ENCODE assay signal across 13 cellular contexts in genomic region chr1:42046772-42047552, GRCh38.
DNase-seq lines count a peak whose midpoint lies in the region; ATAC-seq, FAIRE-seq and TF ChIP-seq lines count a peak whose summit lies in the region.
"Had no signal": no experiment of that assay in that cellular context is flagged by ENCODE, and none has a peak within 500 bp of the region (broad histone marks: within the 10 kb centered on the region; RNA-seq: fewer than 3 reads in every experiment).

No MANE protein-coding gene starts in this region.

- H2BK15ac ChIP-seq in H1 (ENCODE audit: low read length), result no peak overlapping the region

- TF ChIP-seq RAD21 in H1 (IDR thresholded peaks at IDR 0.05 in 1 of 2, conservative IDR thresholded peaks at IDR 0.05 in 1 of 2; ENCODE audit: low read depth in 2 of 2, low read length in 2 of 2), result no peak

- H3K4me1 ChIP-seq in H1 (replicated peaks in 1 of 4; ENCODE audit: control insufficient read depth in 3 of 4, insufficient read depth in 4 of 4, low read length in 3 of 4) (no peaks in the 10 kb centered on the region), psoas muscle (no peaks in the 10 kb centered on the region)
- H3K4me1 ChIP-seq: vagina had no signal

- H3K14ac ChIP-seq in H1 (ENCODE audit: insufficient read length), result no peak overlapping the region

- DNase-seq in DMS53 (lab: John Stamatoyannopoulos, UW), result peak; percentile 57
- DNase-seq in DMS53 treated with DMSO at 0.1 percent for 48 hours (lab: John Stamatoyannopoulos, UW; ENCODE audit: unreplicated experiment), result no peak
- peak; percentile 84 to 93 for DNase-seq in NCI-H524 (lab: John Stamatoyannopoulos, UW)
- DNase-seq in H1 (ENCODE audit: low read depth in 1 of 2, low spot score in 2 of 2), result no peak
- DNase-seq in psoas muscle, result peak in 1 of 2 donors; percentile 53
- DNase-seq in sciatic nerve (ENCODE audit: low spot score), result no peak
- DNase-seq in hepatic stellate cell (ENCODE audit: low spot score), result no peak
- DNase-seq: activated effector memory CD4-positive, alpha-beta T cell treated with Interleukin-2 at 50 U/mL for 16 hours; CD4-positive, alpha-beta memory T cell; stimulated activated naive CD8-positive, alpha-beta T cell treated with anti-CD3 and anti-CD28 coated beads, Interleukin-15, Interleukin-2, amounts not matched to agents 100 U/mL and 50 U/mL, for 24 hours had no signal

- H3K27ac ChIP-seq in H1 (ENCODE audit: low read depth, low read length) (no peak overlapping the region), psoas muscle (no peak overlapping the region)
- H3K27ac ChIP-seq: vagina had no signal

- no peak overlapping the region for H2BK5ac ChIP-seq in H1 (ENCODE audit: low read depth, low read length)

- H3K79me2 ChIP-seq in H1 (ENCODE audit: control insufficient read depth in 1 of 2, insufficient read depth in 2 of 2, low read length in 2 of 2), result no peaks in the 10 kb centered on the region

- 97% methylated on average over 4 of the region's 4 CpGs; no CpG with 5 or more reads in 1 of the 2 experiments for WGBS in H1 (ENCODE audit: extremely low coverage in 1 of 2, insufficient coverage in 1 of 2, insufficient read length in 1 of 2, insufficient replicate concordance in 2 of 2, low coverage in 1 of 2, low lambda C conversion rate in 2 of 2, missing lambda C conversion rate in 1 of 2), 2 experiments
- WGBS in psoas muscle, 3 donors, result 28 to 41% (median 37%) methylated on average over 4 of the region's 4 CpGs

- H3K9me3 ChIP-seq in H1 (ENCODE audit: insufficient read depth in 2 of 2, low read depth in 1 of 2, low read length in 1 of 2), result no peaks in the 10 kb centered on the region
- H3K9me3 ChIP-seq in psoas muscle, result no peaks in the 10 kb centered on the region
- H3K9me3 ChIP-seq: vagina had no signal

- H3K36me3 ChIP-seq in H1 (ENCODE audit: control insufficient read depth in 2 of 4, insufficient read depth in 4 of 4, low read length in 3 of 4) (no peaks in the 10 kb centered on the region), psoas muscle (ENCODE audit: insufficient read depth in 1 of 2, low read depth in 1 of 2) (no peaks in the 10 kb centered on the region)
- H3K36me3 ChIP-seq: vagina had no signal

- no peak for FAIRE-seq in H1 (lab: Jason Lieb, UNC)
- FAIRE-seq: GM19239 had no signal

- no peak for TF ChIP-seq POLR2A in H1 (IDR thresholded peaks at IDR 0.05; ENCODE audit: control extremely low read depth in 1 of 2, low read depth in 2 of 2, low read length in 2 of 2)

- H2BK12ac ChIP-seq in H1 (ENCODE audit: low read depth, low read length), result no peak overlapping the region

- H2AK5ac ChIP-seq in H1 (ENCODE audit: low read depth, low read length), result no peak overlapping the region

- H3K4ac ChIP-seq in H1 (replicated peaks; ENCODE audit: insufficient read length, low read depth, low read length), result no peak overlapping the region

- no peak overlapping the region for H4K8ac ChIP-seq in H1 (ENCODE audit: extremely low read depth, insufficient read depth, low read length)

- intact Hi-C loops in psoas muscle (cut with DNase I) (no loop called here), sciatic nerve (cut with DNase I) (no loop called here)

- H3K23me2 ChIP-seq in H1 (ENCODE audit: low read depth, low read length), result no peaks in the 10 kb centered on the region; the same call in 1 of the 2 replicates

- H3K27me3 ChIP-seq in H1 (replicated peaks in 1 of 4; ENCODE audit: control insufficient read depth in 3 of 4, extremely low read depth in 1 of 4, insufficient read depth in 3 of 4, low read length in 3 of 4) (no peaks in the 10 kb centered on the region), psoas muscle (ENCODE audit: insufficient read depth in 3 of 3, low read length in 2 of 3) (no peaks in the 10 kb centered on the region)
- H3K27me3 ChIP-seq: vagina had no signal

- CTCF ChIA-PET in H1 (lab: Charles Lee; ENCODE audit: partially characterized antibody), result interaction anchor here (0.7 to 1.6 kb wide), 4 partner anchors 10 to 126 kb away, joined by 3 to 6 read pairs (median 3); no protein-coding TSS in a partner anchor

- H3K4me3 ChIP-seq in H1 (ENCODE audit: extremely low read depth in 1 of 4, insufficient read depth in 2 of 4, low read depth in 3 of 4, low read length in 4 of 4), result no peak overlapping the region
- H3K4me3 ChIP-seq in psoas muscle, result no peak overlapping the region
- H3K4me3 ChIP-seq: vagina had no signal

- no peak overlapping the region for H3K4me2 ChIP-seq in H1 (ENCODE audit: insufficient read depth in 1 of 2, low read depth in 2 of 2, low read length in 2 of 2)

- 0 out of 2 replicates have a peak overlapping the region, but pooled peaks have one; percentile 10 for H2AFZ ChIP-seq in H1 (ENCODE audit: low read length)

- H4K5ac ChIP-seq in H1 (ENCODE audit: insufficient read length, low read depth, low read length), result no peak overlapping the region

- ATAC-seq in psoas muscle, result peak; percentile 72 to 97 (median 94)
- no peak for ATAC-seq in GM19035 (IDR thresholded peaks at IDR 0.05; ENCODE audit: unreplicated experiment)
- ATAC-seq in sciatic nerve, result no peak
- ATAC-seq: stimulated activated naive CD8-positive, alpha-beta T cell treated with anti-CD3 and anti-CD28 coated beads, Interleukin-15, Interleukin-2, amounts not matched to agents 100 U/mL and 50 U/mL, for 24 hours had no signal

- POLR2A ChIA-PET in H1 (lab: Charles Lee; ENCODE audit: partially characterized antibody), result no interaction called here

- H3K79me1 ChIP-seq in H1 (ENCODE audit: low read depth, low read length), result no peaks in the 10 kb centered on the region

- H4K20me1 ChIP-seq in H1 (replicated peaks in 1 of 2; ENCODE audit: control insufficient read depth in 1 of 2, insufficient read depth in 2 of 2, low read length in 2 of 2), result peaks cover 0 to 2% of the 10 kb centered on the region in 2 experiments

- H3K9ac ChIP-seq in H1 (replicated peaks in 1 of 4; ENCODE audit: extremely low read depth in 1 of 4, low read depth in 3 of 4, low read length in 3 of 4), result no peak overlapping the region

- H3K23ac ChIP-seq in H1 (ENCODE audit: insufficient read length), result no peak overlapping the region

- H4K91ac ChIP-seq in H1 (replicated peaks; ENCODE audit: insufficient read length, low read length), result no peak overlapping the region

- TF ChIP-seq CTCF in H1 (IDR thresholded peaks at IDR 0.05; ENCODE audit: control extremely low read depth in 1 of 3, insufficient read depth in 1 of 3, low read depth in 1 of 3, low read length in 3 of 3), result no peak
- no peak for TF ChIP-seq CTCF in psoas muscle (IDR thresholded peaks at IDR 0.05)

- no peak overlapping the region for H3K18ac ChIP-seq in H1 (ENCODE audit: extremely low read depth, low read length)

- no peak overlapping the region for H3K56ac ChIP-seq in H1 (replicated peaks; ENCODE audit: insufficient read length, low read depth, low read length)

- no peak for TF ChIP-seq EP300 in H1 (IDR thresholded peaks at IDR 0.05; ENCODE audit: borderline replicate concordance in 1 of 2, low read depth in 2 of 2, low read length in 2 of 2)

- H2BK20ac ChIP-seq in H1 (ENCODE audit: low read length), result no peak overlapping the region

- no peak overlapping the region for H2BK120ac ChIP-seq in H1 (replicated peaks; ENCODE audit: low read depth, low read length)

TF ChIP-seq in H1, 55 proteins besides CTCF, POLR2A, EP300 and RAD21:
- TF ChIP-seq POU5F1 (IDR thresholded peaks at IDR 0.05; ENCODE audit: low read depth, low read length) (no peak), USF2 (IDR thresholded peaks at IDR 0.05; ENCODE audit: low read length) (no peak), HDAC6 (IDR thresholded peaks at IDR 0.05; ENCODE audit: low read depth, low read length) (no peak), CEBPB (IDR thresholded peaks at IDR 0.05; ENCODE audit: low read depth, low read length) (0 out of 2 replicates have a peak, but pooled peaks have one; percentile 14), RFX5 (IDR thresholded peaks at IDR 0.05; ENCODE audit: borderline replicate concordance, low read depth, low read length) (no peak), CHD1 (IDR thresholded peaks at IDR 0.05; ENCODE audit: low read depth, low read length) (peak; percentile 68; the same call in 1 of the 2 replicates), SRF (IDR thresholded peaks at IDR 0.05; ENCODE audit: low read depth, low read length) (no peak), TAF1 (IDR thresholded peaks at IDR 0.05; ENCODE audit: low read depth, low read length) (no peak), KDM4A (IDR thresholded peaks at IDR 0.05; ENCODE audit: low read depth, low read length, severe bottlenecking) (no peak), ZNF274 (IDR thresholded peaks at IDR 0.05; ENCODE audit: borderline replicate concordance, extremely low read depth, low read length) (no peak), SIX5 (IDR thresholded peaks at IDR 0.05; ENCODE audit: low read depth, low read length) (no peak), SP4 (IDR thresholded peaks at IDR 0.05; ENCODE audit: low read length) (no peak), PHF8 (conservative IDR thresholded peaks at IDR 0.05; ENCODE audit: low read depth, low read length) (no peak), SIRT6 (IDR thresholded peaks at IDR 0.05; ENCODE audit: low read length) (no peak)

Comparison
In these comparisons a context has a peak if more than half of its experiments do, and no peak if none do; other contexts are left out.
1. DNase-seq: peak in DMS53 (single experiment) and NCI-H524 (2 of 2); none in DMS53 treated with DMSO at 0.1 percent for 48 hours (single experiment), H1 (0 of 2), sciatic nerve (single experiment) and hepatic stellate cell (single experiment).
2. ATAC-seq: peak in psoas muscle (4 of 4); none in GM19035 (single experiment) and sciatic nerve (single experiment).